ENCODE assay signal across 8 cellular contexts in the genomic region with DNA sequence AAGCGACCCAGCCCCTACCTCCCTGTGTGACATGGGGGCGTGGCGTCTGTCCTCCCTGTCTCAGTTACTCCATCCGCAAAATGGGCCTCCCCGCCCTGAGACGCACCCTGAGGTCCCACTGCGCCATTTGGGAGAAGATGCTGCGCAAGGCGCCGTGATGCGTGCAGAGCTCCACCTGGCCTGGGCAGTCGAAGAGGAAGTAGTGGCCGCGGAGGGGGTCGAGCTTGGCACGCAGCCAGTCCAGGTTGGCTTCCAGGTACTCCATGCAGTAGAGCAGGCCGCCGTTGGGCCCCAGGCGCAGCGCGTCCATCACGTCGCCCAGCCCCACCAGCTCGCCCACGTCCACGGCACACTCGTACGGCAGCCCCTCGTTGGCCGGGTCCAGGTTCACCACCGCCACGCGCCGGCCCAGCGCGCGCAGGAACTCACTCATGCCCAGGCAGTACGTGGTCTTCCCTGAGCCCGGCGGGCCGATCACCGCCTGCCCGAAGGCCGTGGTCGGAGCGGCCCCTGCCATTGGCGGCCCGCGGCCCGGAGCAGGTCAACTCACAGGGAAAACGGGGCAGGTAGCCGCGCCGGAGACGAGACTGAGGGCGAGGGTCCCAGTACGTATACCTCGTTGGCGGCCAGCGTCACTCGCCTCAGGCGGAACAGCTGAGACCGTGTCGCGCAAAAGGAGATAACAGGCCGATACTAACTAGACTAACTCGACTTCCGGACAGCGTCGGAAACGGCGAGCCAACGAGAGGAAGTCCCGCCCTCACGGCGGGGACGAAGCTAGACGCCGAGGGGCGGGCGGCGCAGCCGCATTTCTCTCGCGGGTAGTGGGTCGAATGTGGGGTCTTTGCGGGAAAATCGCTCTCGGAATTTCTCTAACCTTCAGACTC. TPM values are rescaled to one million over a fixed set of nuclear protein-coding genes. Genes with fewer than 3 reads are reported as not detected.
DNase-seq lines count a peak whose midpoint lies in the region; ATAC-seq and TF ChIP-seq lines count a peak whose summit lies in the region.

Gene GPN2, minus strand, starts transcription at position 704 of the 887 bp plus-strand sequence. Its CDS starts 187 bp downstream, at position 517.

- peak; percentile 95 for ATAC-seq in PC-3

- peak within 1 kb of the TSS; percentile 84 for H3K9ac ChIP-seq in PC-3 (ENCODE audit: low read length)
- H3K9ac ChIP-seq in mucosa of stomach (ENCODE audit: low read length), result peak within 1 kb of the TSS; percentile 97

- no peaks in the 10 kb centered on the region for H3K9me2 ChIP-seq in PC-3 (replicated peaks; ENCODE audit: low read length)

- peak within 1 kb of the TSS; percentile 95 for H3K4me3 ChIP-seq in PC-3 (ENCODE audit: low read length)
- H3K4me3 ChIP-seq in mucosa of stomach (ENCODE audit: low read length), result peak within 1 kb of the TSS; percentile 80

- no peaks in the 10 kb centered on the region for H4K20me1 ChIP-seq in PC-3 (ENCODE audit: low read length)

- TF ChIP-seq CTCF in GM20000 (IDR thresholded peaks at IDR 0.05; ENCODE audit: extremely low read depth, missing control alignments) (no peak), PC-3 (conservative IDR thresholded peaks at IDR 0.05; ENCODE audit: low read depth, low read length) (no peak)

- peak within 1 kb of the TSS; percentile 93 for H3K4me2 ChIP-seq in PC-3 (ENCODE audit: low read length)

- no peaks in the 10 kb centered on the region for H3K27me3 Mint-ChIP-seq in activated T-cell treated with anti-CD3 and anti-CD28 coated beads, Interleukin-2, amount 50 U/mL, for 24 hours

- intact Hi-C loops in PC-3 (cut with micrococcal nuclease), result no loop called here

- H3K4me1 ChIP-seq in PC-3 (ENCODE audit: insufficient read depth, low read length), result peaks cover 16% of the 10 kb centered on the region
- peaks cover 23% of the 10 kb centered on the region for H3K4me1 ChIP-seq in mucosa of stomach (ENCODE audit: control insufficient read depth, insufficient read depth, low read length)

- H3K36me3 ChIP-seq in PC-3 (ENCODE audit: low read depth, low read length) (peaks cover 38% of the 10 kb centered on the region), mucosa of stomach (ENCODE audit: control insufficient read depth, insufficient read depth, low read length) (peaks cover 5% of the 10 kb centered on the region)

- no peaks in the 10 kb centered on the region for H3K9me3 Mint-ChIP-seq in activated T-cell treated with anti-CD3 and anti-CD28 coated beads, Interleukin-2, amount 50 U/mL, for 24 hours

- no peaks in the 10 kb centered on the region for H3F3A ChIP-seq in PC-3 (ENCODE audit: low read length, unreplicated experiment)

- peak within 1 kb of the TSS; percentile 94 for H3K27ac Mint-ChIP-seq in activated T-cell treated with anti-CD3 and anti-CD28 coated beads, Interleukin-2, amount 50 U/mL, for 24 hours

- BruUV-seq in PC-3 (replicated peaks; lab: Mats Ljungman, UMichigan), result no TSS peak

- H3K4me3 Mint-ChIP-seq in activated T-cell treated with anti-CD3 and anti-CD28 coated beads, Interleukin-2, amount 50 U/mL, for 24 hours, result peak within 1 kb of the TSS; percentile 93

- peak; percentile 55 for DNase-seq in COR-L47 (lab: John Stamatoyannopoulos, UW)
- peak; percentile 94 for DNase-seq in GM20000 (ENCODE audit: low spot score)
- DNase-seq in HT-29 (ENCODE audit: low spot score), result peak; percentile 76
- DNase-seq in PC-3, result peak; percentile 72
- peak; percentile 86 for DNase-seq in activated T-cell treated with anti-CD3 and anti-CD28 coated beads, Interleukin-2, amount 50 U/mL, for 24 hours
- peak; percentile 92 to 93 for DNase-seq in erythroblast (lab: John Stamatoyannopoulos, UW)
- peak; percentile 85 for DNase-seq in stimulated activated CD8-positive, alpha-beta memory T cell treated with anti-CD3 and anti-CD28 coated beads, Interleukin-4, amount 100 ng/mL, for 48 hours

- POLR2A ChIA-PET in PC-3 (lab: Charles Lee; ENCODE audit: unreplicated experiment), result interaction anchor here (0.6 to 0.7 kb wide), 3 partner anchors 10 to 360 kb away, joined by 3 to 7 read pairs (median 3); partner anchors contain the start of gene RPS6KA1

- CTCF ChIA-PET in PC-3 (lab: Charles Lee), result interaction anchor here (0.6 kb wide), 1 partner anchor 64 kb away, joined by 6 read pairs; the partner anchor contains the start of gene ZDHHC18

- peaks cover 37% of the 10 kb centered on the region for H3K79me2 ChIP-seq in PC-3 (ENCODE audit: low read length)

- H3K4me1 Mint-ChIP-seq in activated T-cell treated with anti-CD3 and anti-CD28 coated beads, Interleukin-2, amount 50 U/mL, for 24 hours (ENCODE audit: low read depth), result peaks cover 36% of the 10 kb centered on the region

- H2AFZ ChIP-seq in PC-3 (ENCODE audit: low read length), result peak within 1 kb of the TSS; percentile 77

- peak; percentile 96 for TF ChIP-seq POLR2A in erythroblast (IDR thresholded peaks at IDR 0.05; ENCODE audit: low read length)

- H3K9me3 ChIP-seq in PC-3 (ENCODE audit: low read length) (no peaks in the 10 kb centered on the region), mucosa of stomach (ENCODE audit: control insufficient read depth, low read length) (no peaks in the 10 kb centered on the region)

- H3K27me3 ChIP-seq in PC-3 (ENCODE audit: low read length), result no peaks in the 10 kb centered on the region
- H3K27me3 ChIP-seq in mucosa of stomach (ENCODE audit: control insufficient read depth, insufficient read depth, low read length), result no peaks in the 10 kb centered on the region

- H3K27ac ChIP-seq in PC-3 (ENCODE audit: low read length), result peak within 1 kb of the TSS; percentile 46

- H3K36me3 Mint-ChIP-seq in activated T-cell treated with anti-CD3 and anti-CD28 coated beads, Interleukin-2, amount 50 U/mL, for 24 hours (ENCODE audit: low read depth), result peaks cover 94% of the 10 kb centered on the region

RNA-seq across cellular contexts. Expression of gene GPN2, which starts in this region (rescaled TPM):
- 25.2 and 37.2 TPM in 2 replicates for total RNA-seq in HT-29 (2014; rRNA removed; shearing (Covaris generic))
- total RNA-seq in PC-3 (2014; rRNA removed), result 24.6 and 28.2 TPM in 2 replicates

Comparison
In these comparisons a context has a peak if more than half of its experiments do, and no peak if none do; other contexts are left out.
1. Peak in every context shown above with its lines: DNase-seq, ATAC-seq, H3K4me3 ChIP-seq and H3K27ac ChIP-seq.